Comparison of ENCODE assay signal across 19 cellular contexts in genomic region chr3:106673926-106674569, GRCh38.
DNase-seq lines count a peak whose midpoint lies in the region; TF ChIP-seq lines count a peak whose summit lies in the region.
"Had no signal": no experiment of that assay in that cellular context is flagged by ENCODE, and none has a peak within 500 bp of the region (broad histone marks: within the 10 kb centered on the region; RNA-seq: fewer than 3 reads in every experiment).

No MANE protein-coding gene starts in this region.

- TF ChIP-seq CTCF in SK-N-SH (IDR thresholded peaks at IDR 0.05) (no peak), osteoblast (IDR thresholded peaks at IDR 0.05; ENCODE audit: extremely low read depth, low read depth, low read length) (no peak), nephron progenitor cell (IDR thresholded peaks at IDR 0.05) (no peak), coronary artery (IDR thresholded peaks at IDR 0.05) (no peak)

- H3K27me3 ChIP-seq in SK-N-SH (ENCODE audit: insufficient read depth) = no peaks in the 10 kb centered on the region
- no peaks in the 10 kb centered on the region for H3K27me3 ChIP-seq in osteoblast (ENCODE audit: insufficient read depth, low read length)
- H3K27me3 ChIP-seq: BLaER1 had no signal

- no peak overlapping the region for H3K27ac Mint-ChIP-seq in nephron progenitor cell
- H3K27ac Mint-ChIP-seq: CD4-positive, alpha-beta T cell had no signal

- H3K9ac ChIP-seq in SK-N-SH = no peak overlapping the region
- H3K9ac ChIP-seq: BLaER1 had no signal

- H3K4me3 Mint-ChIP-seq in nephron progenitor cell = no peak overlapping the region
- H3K4me3 Mint-ChIP-seq: CD4-positive, alpha-beta T cell had no signal

- no peaks in the 10 kb centered on the region for H3K36me3 Mint-ChIP-seq in nephron progenitor cell (ENCODE audit: low read depth)

- H3K36me3 ChIP-seq in SK-N-SH (replicated peaks in 1 of 2; ENCODE audit: control insufficient read depth in 1 of 2, insufficient read depth in 2 of 2, low read length in 1 of 2) (no peaks in the 10 kb centered on the region), osteoblast (ENCODE audit: insufficient read depth, low read length) (no peaks in the 10 kb centered on the region)
- H3K36me3 ChIP-seq: BLaER1 had no signal

- peak; percentile 9 for DNase-seq in AG20443 (ENCODE audit: low spot score)
- DNase-seq in SK-N-SH = no peak
- peak; percentile 57 for DNase-seq in fibroblast of peridontal ligament (ENCODE audit: extremely low read depth)
- no peak for DNase-seq in osteoblast (ENCODE audit: insufficient read length, low spot score, missing footprints)
- DNase-seq in nephron progenitor cell = no peak
- no peak for DNase-seq in NCI-H2196 (lab: John Stamatoyannopoulos, UW; ENCODE audit: unreplicated experiment)
- DNase-seq in coronary artery (ENCODE audit: low spot score) = no peak
- no peak for DNase-seq in NCI-H524 treated with DMSO at 0.1 percent for 48 hours (lab: John Stamatoyannopoulos, UW)
- DNase-seq: CD4-positive, alpha-beta T cell; COR-L47; DMS79; Karpas-422; NCI-H187; NCI-H446 treated with DMSO at 0.1 percent for 48 hours; NCI-H748 treated with DMSO at 0.1 percent for 48 hours; SHP77 treated with DMSO at 0.1 percent for 48 hours had no signal

- no peak for TF ChIP-seq EP300 in SK-N-SH (IDR thresholded peaks at IDR 0.05; ENCODE audit: borderline replicate concordance in 1 of 2, low read depth in 1 of 2, low read length in 1 of 2)

- H3K4me3 ChIP-seq in SK-N-SH (ENCODE audit: low read depth in 2 of 2, low read length in 1 of 2) (no peak overlapping the region), osteoblast (ENCODE audit: insufficient read depth, low read length) (no peak overlapping the region), coronary artery (no peak overlapping the region)
- H3K4me3 ChIP-seq: BLaER1, SK-N-MC had no signal

- H3K4me1 ChIP-seq in SK-N-SH (ENCODE audit: control insufficient read depth in 1 of 2, insufficient read depth in 2 of 2, low read depth in 1 of 2, low read length in 1 of 2) (peaks cover 0 to 5% of the 10 kb centered on the region in 2 experiments; a peak in 1 of 4 replicates), osteoblast (ENCODE audit: insufficient read depth, low read length) (peaks cover 17% of the 10 kb centered on the region)
- H3K4me1 ChIP-seq: BLaER1 had no signal

- CTCF ChIA-PET in SK-N-SH (lab: Yijun Ruan, JAX) = no interaction called here

- peaks cover 3% of the 10 kb centered on the region; the same call in 1 of the 2 replicates for H3K9me2 ChIP-seq in SK-N-SH

- H3K79me2 ChIP-seq in SK-N-SH (ENCODE audit: insufficient read depth) = no peaks in the 10 kb centered on the region
- H3K79me2 ChIP-seq in osteoblast (ENCODE audit: insufficient read depth, low read length) = no peaks in the 10 kb centered on the region

- 86% methylated on average over 2 of the region's 2 CpGs for WGBS in SK-N-SH (ENCODE audit: low lambda C conversion rate)

- no peak overlapping the region for H2AFZ ChIP-seq in SK-N-SH (ENCODE audit: low read depth)
- peak overlapping the region; percentile 40 for H2AFZ ChIP-seq in osteoblast (ENCODE audit: low read length)

- H3K9me3 ChIP-seq in SK-N-SH = 0 out of 2 replicates have a peak, but pooled peaks cover 3% of the 10 kb centered on the region
- H3K9me3 ChIP-seq in osteoblast (ENCODE audit: low read depth, low read length) = no peaks in the 10 kb centered on the region
- H3K9me3 ChIP-seq: BLaER1 had no signal

- no peaks in the 10 kb centered on the region for H3K4me1 Mint-ChIP-seq in nephron progenitor cell

- no peak overlapping the region for H3K4me2 ChIP-seq in SK-N-SH
- peak overlapping the region; percentile 38 for H3K4me2 ChIP-seq in osteoblast (ENCODE audit: insufficient read depth, low read length)
- H3K4me2 ChIP-seq: BLaER1 had no signal

- no peaks in the 10 kb centered on the region for H3K9me3 Mint-ChIP-seq in nephron progenitor cell
- H3K9me3 Mint-ChIP-seq: CD4-positive, alpha-beta T cell had no signal

- POLR2A ChIA-PET in SK-N-SH (lab: Yijun Ruan, JAX) = no interaction called here

- no peaks in the 10 kb centered on the region for H4K20me1 ChIP-seq in SK-N-SH (ENCODE audit: insufficient read depth)
- no peaks in the 10 kb centered on the region for H4K20me1 ChIP-seq in osteoblast (ENCODE audit: insufficient read depth, low read length)
- H4K20me1 ChIP-seq: BLaER1 had no signal

- no peaks in the 10 kb centered on the region for H3F3A ChIP-seq in SK-N-SH (replicated peaks; ENCODE audit: insufficient read depth)

- H3K27me3 Mint-ChIP-seq in nephron progenitor cell (ENCODE audit: low read depth, poor library complexity) = no peaks in the 10 kb centered on the region
- H3K27me3 Mint-ChIP-seq: CD4-positive, alpha-beta T cell had no signal

- no peak for TF ChIP-seq RAD21 in SK-N-SH (IDR thresholded peaks at IDR 0.05; ENCODE audit: low read length)

- no peak overlapping the region for H3K27ac ChIP-seq in SK-N-SH (ENCODE audit: low read depth in 2 of 2, low read length in 1 of 2)
- peak overlapping the region; percentile 45 for H3K27ac ChIP-seq in osteoblast (ENCODE audit: low read depth, low read length)
- no peak overlapping the region for H3K27ac ChIP-seq in coronary artery
- H3K27ac ChIP-seq: BLaER1, RWPE1, SK-N-MC had no signal

TF ChIP-seq in SK-N-SH, 30 proteins besides CTCF, POLR2A, EP300 and RAD21:
- peak; percentile 16; the same call in 1 of the 2 replicates for TF ChIP-seq FOSL2 (IDR thresholded peaks at IDR 0.05; ENCODE audit: borderline replicate concordance, low read depth)
- no peak for TF ChIP-seq RXRA (IDR thresholded peaks at IDR 0.05; ENCODE audit: borderline replicate concordance, low read depth)

Comparison
In these comparisons a context has a peak if more than half of its experiments do, and no peak if none do; other contexts are left out.
1. DNase-seq: peak in AG20443 (single experiment) and fibroblast of peridontal ligament (single experiment); none in SK-N-SH (single experiment), osteoblast (single experiment), nephron progenitor cell (single experiment), NCI-H2196 (single experiment), coronary artery (single experiment) and NCI-H524 treated with DMSO at 0.1 percent for 48 hours (single experiment).